20 cellular contexts compared by ENCODE assay signal in genomic region chr15:72005483-72005882, GRCh38.
DNase-seq lines count a peak whose midpoint lies in the region; ATAC-seq and TF ChIP-seq lines count a peak whose summit lies in the region.
"Had no signal": no experiment of that assay in that cellular context is flagged by ENCODE, and none has a peak within 500 bp of the region (broad histone marks: within the 10 kb centered on the region; RNA-seq: fewer than 3 reads in every experiment).

No MANE protein-coding gene starts in this region.

- DNase-seq in activated T-cell treated with anti-CD3 and anti-CD28 coated beads, Interleukin-2, amount 50 U/mL, for 24 hours = no peak
- no peak for DNase-seq in activated T-cell treated with anti-CD3 and anti-CD28 coated beads, Interleukin-2, amount 50 U/mL, for 72 hours
- DNase-seq in epithelial cell of proximal tubule (ENCODE audit: low read depth) (peak; percentile 50), mesenchymal stem cell (no peak), DMS79 (lab: John Stamatoyannopoulos, UW) (no peak), thyroid gland (no peak)
- DNase-seq: 8988T; C1 segment of cervical spinal cord; CD8-positive, alpha-beta T cell; Karpas-422; MV-4-11; NCI-H1105 treated with DMSO at 0.1 percent for 48 hours; NCI-H2029 treated with DMSO at 0.1 percent for 48 hours; NCI-H226; NCI-H510A treated with DMSO at 0.1 percent for 48 hours; NCI-H774 had no signal

- H3K27ac Mint-ChIP-seq in activated T-cell treated with anti-CD3 and anti-CD28 coated beads, Interleukin-2, amount 50 U/mL, for 24 hours = peak overlapping the region; percentile 1
- H3K27ac Mint-ChIP-seq in activated T-cell treated with anti-CD3 and anti-CD28 coated beads, Interleukin-2, amount 50 U/mL, for 72 hours = no peak overlapping the region
- H3K27ac Mint-ChIP-seq: CD8-positive, alpha-beta T cell had no signal

- no peak overlapping the region for H2BK12ac ChIP-seq in mesenchymal stem cell (ENCODE audit: low read length in 2 of 2)

- peaks cover 51% of the 10 kb centered on the region for H3K36me3 Mint-ChIP-seq in activated T-cell treated with anti-CD3 and anti-CD28 coated beads, Interleukin-2, amount 50 U/mL, for 24 hours (ENCODE audit: low read depth)
- peaks cover 0 to 2% of the 10 kb centered on the region in 2 donors for H3K36me3 Mint-ChIP-seq in activated T-cell treated with anti-CD3 and anti-CD28 coated beads, Interleukin-2, amount 50 U/mL, for 72 hours (ENCODE audit: insufficient read depth in 2 of 2)

- H3K4me1 Mint-ChIP-seq in activated T-cell treated with anti-CD3 and anti-CD28 coated beads, Interleukin-2, amount 50 U/mL, for 24 hours (ENCODE audit: low read depth) = no peaks in the 10 kb centered on the region
- no peaks in the 10 kb centered on the region for H3K4me1 Mint-ChIP-seq in activated T-cell treated with anti-CD3 and anti-CD28 coated beads, Interleukin-2, amount 50 U/mL, for 72 hours (ENCODE audit: low read depth)

- no peak overlapping the region for H3K23ac ChIP-seq in mesenchymal stem cell (ENCODE audit: low read length in 2 of 2)

- no peak for ATAC-seq in activated T-cell treated with anti-CD3 and anti-CD28 coated beads, Interleukin-2, amount 50 U/mL, for 72 hours (replicated peaks in 1 of 2)
- no peak for ATAC-seq in HG03469 (IDR thresholded peaks at IDR 0.05; ENCODE audit: unreplicated experiment)
- ATAC-seq: CD8-positive, alpha-beta T cell; HCT116; Right ventricle myocardium inferior had no signal

- H2AK5ac ChIP-seq in mesenchymal stem cell (ENCODE audit: low read length, severe bottlenecking) = no peak overlapping the region

- peak overlapping the region; percentile 76 for H3K27ac ChIP-seq in mesenchymal stem cell (ENCODE audit: low read length, poor library complexity, severe bottlenecking)
- H3K27ac ChIP-seq in thyroid gland = no peak overlapping the region
- H3K27ac ChIP-seq: SJSA1 had no signal

- no peak overlapping the region for H3K9ac ChIP-seq in mesenchymal stem cell (ENCODE audit: low read length)

- H3K79me1 ChIP-seq in mesenchymal stem cell (replicated peaks; ENCODE audit: low read length, poor library complexity, severe bottlenecking) = peaks cover 5% of the 10 kb centered on the region

- no peak for TF ChIP-seq POLR2A in thyroid gland (IDR thresholded peaks at IDR 0.05)

- no peaks in the 10 kb centered on the region for H3K27me3 Mint-ChIP-seq in activated T-cell treated with anti-CD3 and anti-CD28 coated beads, Interleukin-2, amount 50 U/mL, for 24 hours
- no peaks in the 10 kb centered on the region for H3K27me3 Mint-ChIP-seq in activated T-cell treated with anti-CD3 and anti-CD28 coated beads, Interleukin-2, amount 50 U/mL, for 72 hours (ENCODE audit: low read depth)

- H3K18ac ChIP-seq in mesenchymal stem cell (ENCODE audit: low read depth in 1 of 2, low read length in 2 of 2) = no peak overlapping the region

- H2BK120ac ChIP-seq in mesenchymal stem cell (ENCODE audit: low read depth, low read length) = no peak overlapping the region

- no CpG with 5 or more reads among the region's 3 CpGs for WGBS in mesenchymal stem cell
- 91 to 95% methylated on average over 3 of the region's 3 CpGs for WGBS in thyroid gland, 2 donors

- no peak overlapping the region for H4K8ac ChIP-seq in mesenchymal stem cell (ENCODE audit: low read length)

- H2AFZ ChIP-seq in mesenchymal stem cell (ENCODE audit: low read depth, low read length) = no peak overlapping the region

- TF ChIP-seq CTCF in epithelial cell of proximal tubule (conservative IDR thresholded peaks at IDR 0.05; ENCODE audit: low read depth, low read length) = no peak
- no peak for TF ChIP-seq CTCF in thyroid gland (IDR thresholded peaks at IDR 0.05)

- no peak overlapping the region for H3K4me3 Mint-ChIP-seq in activated T-cell treated with anti-CD3 and anti-CD28 coated beads, Interleukin-2, amount 50 U/mL, for 24 hours
- no peak overlapping the region for H3K4me3 Mint-ChIP-seq in activated T-cell treated with anti-CD3 and anti-CD28 coated beads, Interleukin-2, amount 50 U/mL, for 72 hours
- H3K4me3 Mint-ChIP-seq: CD8-positive, alpha-beta T cell had no signal

- H3K4me3 ChIP-seq in epithelial cell of proximal tubule (ENCODE audit: low read depth, low read length) (no peak overlapping the region), mesenchymal stem cell (ENCODE audit: insufficient read depth in 1 of 2, low read depth in 1 of 2, low read length in 2 of 2) (no peak overlapping the region), thyroid gland (replicated peaks in 1 of 3) (no peak overlapping the region)
- H3K4me3 ChIP-seq: SJSA1 had no signal

- no peak overlapping the region for H3K14ac ChIP-seq in mesenchymal stem cell (ENCODE audit: low read length in 2 of 2)

- no peak overlapping the region for H2BK15ac ChIP-seq in mesenchymal stem cell (ENCODE audit: low read depth, poor library complexity, severe bottlenecking)

- no peaks in the 10 kb centered on the region for H3K9me3 Mint-ChIP-seq in activated T-cell treated with anti-CD3 and anti-CD28 coated beads, Interleukin-2, amount 50 U/mL, for 24 hours
- no peaks in the 10 kb centered on the region for H3K9me3 Mint-ChIP-seq in activated T-cell treated with anti-CD3 and anti-CD28 coated beads, Interleukin-2, amount 50 U/mL, for 72 hours
- H3K9me3 Mint-ChIP-seq: CD8-positive, alpha-beta T cell had no signal

- H3K4ac ChIP-seq in mesenchymal stem cell (ENCODE audit: low read depth in 1 of 2, low read length in 2 of 2) = no peak overlapping the region

- H4K91ac ChIP-seq in mesenchymal stem cell (ENCODE audit: low read length) = no peak overlapping the region

- intact Hi-C loops in thyroid gland (cut with DNase I) = no loop called here

- no peaks in the 10 kb centered on the region for H3K9me3 ChIP-seq in mesenchymal stem cell (ENCODE audit: control insufficient read depth, low read length)
- no peaks in the 10 kb centered on the region for H3K9me3 ChIP-seq in thyroid gland
- H3K9me3 ChIP-seq: SJSA1 had no signal

- H3K27me3 ChIP-seq in mesenchymal stem cell (ENCODE audit: control insufficient read depth in 1 of 2, insufficient read depth in 1 of 2, low read length in 2 of 2) = no peaks in the 10 kb centered on the region
- H3K27me3 ChIP-seq in thyroid gland = no peaks in the 10 kb centered on the region
- H3K27me3 ChIP-seq: SJSA1 had no signal

- peak overlapping the region; percentile 28 for H3K4me2 ChIP-seq in mesenchymal stem cell (ENCODE audit: low read length, poor library complexity, severe bottlenecking)

- no peak overlapping the region for H2BK5ac ChIP-seq in mesenchymal stem cell (ENCODE audit: low read depth, low read length, poor library complexity, severe bottlenecking)

- peaks cover 4% of the 10 kb centered on the region for H3K4me1 ChIP-seq in mesenchymal stem cell (ENCODE audit: control insufficient read depth, insufficient read depth, low read depth, low read length)
- H3K4me1 ChIP-seq in thyroid gland = peaks cover 0 to 5% of the 10 kb centered on the region in 2 donors
- H3K4me1 ChIP-seq: SJSA1 had no signal

- H3K36me3 ChIP-seq in mesenchymal stem cell (ENCODE audit: control insufficient read depth in 1 of 2, insufficient read depth in 2 of 2, low read depth in 1 of 2, low read length in 2 of 2) (peaks cover 0 to 58% of the 10 kb centered on the region in 2 experiments), thyroid gland (no peaks in the 10 kb centered on the region)
